In the genomic region with DNA sequence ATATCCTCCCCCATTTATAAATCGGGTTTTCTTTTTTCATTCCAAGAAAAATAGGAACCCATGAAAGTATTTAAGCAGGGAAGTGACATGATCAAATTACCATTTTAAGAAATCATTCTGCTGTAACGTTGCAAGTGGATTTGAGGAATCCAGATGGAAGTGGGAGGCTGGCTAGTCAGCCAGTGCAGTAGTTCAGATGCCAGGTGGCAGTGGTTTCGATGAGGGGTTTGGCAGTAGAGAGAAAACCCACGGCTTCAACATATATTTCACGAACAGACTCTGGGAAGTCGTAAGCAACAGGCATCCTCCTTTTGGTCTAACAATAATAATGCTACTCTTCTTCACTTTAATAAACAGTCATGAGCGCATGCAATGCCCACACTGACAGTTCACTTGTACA, we compare ENCODE assay signal across 27 cellular contexts. TPM values are rescaled to one million over a fixed set of nuclear protein-coding genes. Genes with fewer than 3 reads are reported as not detected.
DNase-seq lines count a peak whose midpoint lies in the region; ATAC-seq and TF ChIP-seq lines count a peak whose summit lies in the region.
"Had no signal": no experiment of that assay in that cellular context is flagged by ENCODE, and none has a peak within 500 bp of the region (broad histone marks: within the 10 kb centered on the region; RNA-seq: fewer than 3 reads in every experiment).

No MANE protein-coding gene starts in this region.

- CTCF ChIA-PET in activated CD4-positive, alpha-beta memory T cell treated with anti-CD3 and anti-CD28 coated beads for 36 hours (lab: Charles Lee): no interaction called here

- peak; percentile 26 for DNase-seq in NCI-H82 (lab: John Stamatoyannopoulos, UW)
- DNase-seq in NCI-H82 treated with DMSO at 0.1 percent for 48 hours (lab: John Stamatoyannopoulos, UW; ENCODE audit: unreplicated experiment): no peak
- DNase-seq in NCI-H446 treated with DMSO at 0.1 percent for 48 hours (lab: John Stamatoyannopoulos, UW): peak; percentile 35
- no peak for DNase-seq in tibial artery
- no peak for DNase-seq in right atrium auricular region (ENCODE audit: low spot score)
- DNase-seq in activated CD4-positive, alpha-beta memory T cell treated with anti-CD3 and anti-CD28 coated beads for 36 hours: no peak
- DNase-seq: activated B cell treated with CpG ODN at 0.5 μM for 24 hours; activated CD4-positive, alpha-beta T cell treated with anti-CD3 and anti-CD28 coated beads, Interleukin-2, amount 10 ng/mL, durations not matched to agents 7 days and 5 days; activated gamma-delta T cell treated with Interleukin-2 at 50 U/mL for 16 hours; activated T-cell treated with anti-CD3 and anti-CD28 coated beads, Interleukin-2, amount 50 U/mL, for 24 hours; dermis blood vessel endothelial cell; esophagus squamous epithelium; foreskin keratinocyte; GM23248; heart right ventricle; IMR-90; kidney; naive B cell; NCI-H1436 treated with DMSO at 0.1 percent for 48 hours; NCI-H748 treated with DMSO at 0.1 percent for 48 hours; stimulated activated CD4-positive, alpha-beta T cell treated with anti-CD3 and anti-CD28 coated beads, Interleukin-4, amount 100 ng/mL, for 4 hours; T-helper 1 cell had no signal

- H3K27ac ChIP-seq in muscle layer of colon (ENCODE audit: low read depth, low read length) (peak overlapping the region; percentile 69), tibial artery (peak overlapping the region; percentile 55 to 73), right atrium auricular region (no peak overlapping the region)
- H3K27ac ChIP-seq: esophagus squamous epithelium, foreskin keratinocyte, GM23248, heart right ventricle, vagina had no signal

- H3K27me3 ChIP-seq in muscle layer of colon (ENCODE audit: control insufficient read depth in 1 of 2, insufficient read depth in 2 of 2, low read length in 2 of 2) (no peaks in the 10 kb centered on the region), tibial artery (no peaks in the 10 kb centered on the region), right atrium auricular region (no peaks in the 10 kb centered on the region)
- H3K27me3 ChIP-seq: esophagus squamous epithelium, foreskin keratinocyte, heart right ventricle, vagina had no signal

- no peaks in the 10 kb centered on the region for H3K36me3 Mint-ChIP-seq in stimulated activated memory B cell treated with anti-CD40 and anti-IgM and Interleukin-4, amounts not matched to agents 10 μg/mL and 1 μg/mL and 100 μg/mL, for 72 hours
- H3K36me3 Mint-ChIP-seq in activated CD4-positive, alpha-beta memory T cell treated with anti-CD3 and anti-CD28 coated beads for 36 hours: no peaks in the 10 kb centered on the region
- H3K36me3 Mint-ChIP-seq: naive B cell had no signal

- no peak overlapping the region for H3K4me3 Mint-ChIP-seq in stimulated activated memory B cell treated with anti-CD40 and anti-IgM and Interleukin-4, amounts not matched to agents 10 μg/mL and 1 μg/mL and 100 μg/mL, for 72 hours
- H3K4me3 Mint-ChIP-seq in activated CD4-positive, alpha-beta memory T cell treated with anti-CD3 and anti-CD28 coated beads for 36 hours: no peak overlapping the region
- H3K4me3 Mint-ChIP-seq: activated B cell treated with CpG ODN at 0.5 μM for 24 hours; activated CD4-positive, alpha-beta T cell treated with anti-CD3 and anti-CD28 coated beads, Interleukin-2, amount 10 ng/mL, durations not matched to agents 7 days and 5 days; activated T-cell treated with anti-CD3 and anti-CD28 coated beads, Interleukin-2, amount 50 U/mL, for 24 hours; central memory CD8-positive, alpha-beta T cell; naive B cell had no signal

- H3K36me3 ChIP-seq in muscle layer of colon (ENCODE audit: insufficient read depth, low read length) (no peaks in the 10 kb centered on the region), tibial artery (no peaks in the 10 kb centered on the region), right atrium auricular region (no peaks in the 10 kb centered on the region)
- H3K36me3 ChIP-seq: esophagus squamous epithelium, heart right ventricle, vagina had no signal

- H3K27ac Mint-ChIP-seq in stimulated activated memory B cell treated with anti-CD40 and anti-IgM and Interleukin-4, amounts not matched to agents 10 μg/mL and 1 μg/mL and 100 μg/mL, for 72 hours: no peak overlapping the region
- H3K27ac Mint-ChIP-seq in activated CD4-positive, alpha-beta memory T cell treated with anti-CD3 and anti-CD28 coated beads for 36 hours: no peak overlapping the region
- H3K27ac Mint-ChIP-seq: activated B cell treated with CpG ODN at 0.5 μM for 24 hours; activated CD4-positive, alpha-beta T cell treated with anti-CD3 and anti-CD28 coated beads, Interleukin-2, amount 10 ng/mL, durations not matched to agents 7 days and 5 days; activated T-cell treated with anti-CD3 and anti-CD28 coated beads, Interleukin-2, amount 50 U/mL, for 24 hours; naive B cell had no signal

- H3K9me3 ChIP-seq in muscle layer of colon (ENCODE audit: low read length) (no peaks in the 10 kb centered on the region), tibial artery (no peaks in the 10 kb centered on the region), right atrium auricular region (no peaks in the 10 kb centered on the region)
- H3K9me3 ChIP-seq: esophagus squamous epithelium, heart right ventricle, vagina had no signal

- no peak overlapping the region for H3K9ac ChIP-seq in muscle layer of colon (ENCODE audit: low read length)
- H3K9ac ChIP-seq: GM23248 had no signal

- no peak for TF ChIP-seq CTCF in tibial artery (IDR thresholded peaks at IDR 0.05)
- TF ChIP-seq CTCF in right atrium auricular region (IDR thresholded peaks at IDR 0.05): no peak

- H3K9me3 Mint-ChIP-seq in stimulated activated memory B cell treated with anti-CD40 and anti-IgM and Interleukin-4, amounts not matched to agents 10 μg/mL and 1 μg/mL and 100 μg/mL, for 72 hours: no peaks in the 10 kb centered on the region
- no peaks in the 10 kb centered on the region for H3K9me3 Mint-ChIP-seq in activated CD4-positive, alpha-beta memory T cell treated with anti-CD3 and anti-CD28 coated beads for 36 hours
- H3K9me3 Mint-ChIP-seq: activated B cell treated with CpG ODN at 0.5 μM for 24 hours; activated CD4-positive, alpha-beta T cell treated with anti-CD3 and anti-CD28 coated beads, Interleukin-2, amount 10 ng/mL, durations not matched to agents 7 days and 5 days; activated T-cell treated with anti-CD3 and anti-CD28 coated beads, Interleukin-2, amount 50 U/mL, for 24 hours; central memory CD8-positive, alpha-beta T cell; naive B cell had no signal

- H3K27me3 Mint-ChIP-seq in stimulated activated memory B cell treated with anti-CD40 and anti-IgM and Interleukin-4, amounts not matched to agents 10 μg/mL and 1 μg/mL and 100 μg/mL, for 72 hours: peaks cover 10% of the 10 kb centered on the region
- no peaks in the 10 kb centered on the region for H3K27me3 Mint-ChIP-seq in activated CD4-positive, alpha-beta memory T cell treated with anti-CD3 and anti-CD28 coated beads for 36 hours
- H3K27me3 Mint-ChIP-seq: activated CD4-positive, alpha-beta T cell treated with anti-CD3 and anti-CD28 coated beads, Interleukin-2, amount 10 ng/mL, durations not matched to agents 7 days and 5 days; central memory CD8-positive, alpha-beta T cell had no signal

- ATAC-seq in stimulated activated memory B cell treated with anti-CD40 and anti-IgM and Interleukin-4, amounts not matched to agents 10 μg/mL and 1 μg/mL and 100 μg/mL, for 72 hours: no peak
- ATAC-seq: foreskin keratinocyte, heart right ventricle had no signal

- H3K4me1 ChIP-seq in muscle layer of colon (ENCODE audit: insufficient read depth, low read length): peaks cover 46% of the 10 kb centered on the region
- H3K4me1 ChIP-seq in tibial artery: peaks cover 0 to 57% (median 6%) of the 10 kb centered on the region in 4 donors
- no peaks in the 10 kb centered on the region for H3K4me1 ChIP-seq in right atrium auricular region
- H3K4me1 ChIP-seq: esophagus squamous epithelium, foreskin keratinocyte, heart right ventricle, vagina had no signal

- H3K4me3 ChIP-seq in muscle layer of colon (ENCODE audit: low read depth in 1 of 2, low read length in 2 of 2) (no peak overlapping the region), tibial artery (peak overlapping the region; percentile 25 to 30), right atrium auricular region (no peak overlapping the region)
- H3K4me3 ChIP-seq: esophagus squamous epithelium, GM23248, heart right ventricle had no signal

- POLR2A ChIA-PET in activated CD4-positive, alpha-beta memory T cell treated with anti-CD3 and anti-CD28 coated beads for 36 hours (lab: Charles Lee): no interaction called here

- H3K4me1 Mint-ChIP-seq in stimulated activated memory B cell treated with anti-CD40 and anti-IgM and Interleukin-4, amounts not matched to agents 10 μg/mL and 1 μg/mL and 100 μg/mL, for 72 hours: no peaks in the 10 kb centered on the region
- no peaks in the 10 kb centered on the region for H3K4me1 Mint-ChIP-seq in activated CD4-positive, alpha-beta memory T cell treated with anti-CD3 and anti-CD28 coated beads for 36 hours (ENCODE audit: low read depth)
- H3K4me1 Mint-ChIP-seq: activated B cell treated with CpG ODN at 0.5 μM for 24 hours; activated CD4-positive, alpha-beta T cell treated with anti-CD3 and anti-CD28 coated beads, Interleukin-2, amount 10 ng/mL, durations not matched to agents 7 days and 5 days; central memory CD8-positive, alpha-beta T cell; naive B cell had no signal

- intact Hi-C loops in tibial artery (cut with DNase I; ENCODE audit: low total_unique reads): no loop called here
- intact Hi-C loops in activated CD4-positive, alpha-beta memory T cell treated with anti-CD3 and anti-CD28 coated beads for 36 hours (cut with micrococcal nuclease): no loop called here

RNA-seq across cellular contexts. Expression of a gene that starts 25.0 kb away (rescaled TPM):
- 1 to 10 TPM in 1 of 2 donors, under 1 TPM in 1; 0.89 to 1.6 TPM for total RNA-seq in right atrium auricular region
- total RNA-seq in activated CD4-positive, alpha-beta memory T cell treated with anti-CD3 and anti-CD28 coated beads for 36 hours: not detected
- total RNA-seq: A172; activated B cell treated with CpG ODN at 0.5 μM for 24 hours; activated CD4-positive, alpha-beta T cell treated with anti-CD3 and anti-CD28 coated beads, Interleukin-2, amount 10 ng/mL, durations not matched to agents 7 days and 5 days; dermis blood vessel endothelial cell; foreskin keratinocyte; GM23248; IMR-90 had no signal

Comparison
In these comparisons a context has a peak if more than half of its experiments do, and no peak if none do; other contexts are left out.
1. DNase-seq: peak in NCI-H82 (single experiment) and NCI-H446 treated with DMSO at 0.1 percent for 48 hours (single experiment); none in NCI-H82 treated with DMSO at 0.1 percent for 48 hours (single experiment), tibial artery (0 of 2), right atrium auricular region (single experiment) and activated CD4-positive, alpha-beta memory T cell treated with anti-CD3 and anti-CD28 coated beads for 36 hours (single experiment).
2. H3K27ac ChIP-seq: peak in muscle layer of colon (single experiment) and tibial artery (2 of 2); none in right atrium auricular region (0 of 2).
3. H3K4me3 ChIP-seq: peak in tibial artery (2 of 2); none in muscle layer of colon (0 of 2) and right atrium auricular region (0 of 2).